ENCODE assay signal across 1 cellular context in genomic region chr4:3200423-3201090, GRCh38.
A peak's percentile ranks its signal among the peaks of the same experiment; 100 is the strongest.
TF ChIP-seq lines count a peak whose summit lies in the region.

No MANE protein-coding gene starts in this region.

TF ChIP-seq in HepG2, 621 proteins besides CTCF, POLR2A, EP300 and RAD21:
- no peak for TF ChIP-seq ZFAT (CRISPR knock-in tag; conservative IDR thresholded peaks at IDR 0.05)
- TF ChIP-seq, protein P1, sequence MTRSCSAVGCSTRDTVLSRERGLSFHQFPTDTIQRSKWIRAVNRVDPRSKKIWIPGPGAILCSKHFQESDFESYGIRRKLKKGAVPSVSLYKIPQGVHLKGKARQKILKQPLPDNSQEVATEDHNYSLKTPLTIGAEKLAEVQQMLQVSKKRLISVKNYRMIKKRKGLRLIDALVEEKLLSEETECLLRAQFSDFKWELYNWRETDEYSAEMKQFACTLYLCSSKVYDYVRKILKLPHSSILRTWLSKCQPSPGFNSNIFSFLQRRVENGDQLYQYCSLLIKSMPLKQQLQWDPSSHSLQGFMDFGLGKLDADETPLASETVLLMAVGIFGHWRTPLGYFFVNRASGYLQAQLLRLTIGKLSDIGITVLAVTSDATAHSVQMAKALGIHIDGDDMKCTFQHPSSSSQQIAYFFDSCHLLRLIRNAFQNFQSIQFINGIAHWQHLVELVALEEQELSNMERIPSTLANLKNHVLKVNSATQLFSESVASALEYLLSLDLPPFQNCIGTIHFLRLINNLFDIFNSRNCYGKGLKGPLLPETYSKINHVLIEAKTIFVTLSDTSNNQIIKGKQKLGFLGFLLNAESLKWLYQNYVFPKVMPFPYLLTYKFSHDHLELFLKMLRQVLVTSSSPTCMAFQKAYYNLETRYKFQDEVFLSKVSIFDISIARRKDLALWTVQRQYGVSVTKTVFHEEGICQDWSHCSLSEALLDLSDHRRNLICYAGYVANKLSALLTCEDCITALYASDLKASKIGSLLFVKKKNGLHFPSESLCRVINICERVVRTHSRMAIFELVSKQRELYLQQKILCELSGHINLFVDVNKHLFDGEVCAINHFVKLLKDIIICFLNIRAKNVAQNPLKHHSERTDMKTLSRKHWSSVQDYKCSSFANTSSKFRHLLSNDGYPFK (CRISPR knock-in tag; IDR thresholded peaks at IDR 0.05; ENCODE audit: borderline replicate concordance) = peak; percentile 49; the same call in 1 of the 2 replicates
